Comparison of ENCODE assay signal across 15 cellular contexts in the genomic region with DNA sequence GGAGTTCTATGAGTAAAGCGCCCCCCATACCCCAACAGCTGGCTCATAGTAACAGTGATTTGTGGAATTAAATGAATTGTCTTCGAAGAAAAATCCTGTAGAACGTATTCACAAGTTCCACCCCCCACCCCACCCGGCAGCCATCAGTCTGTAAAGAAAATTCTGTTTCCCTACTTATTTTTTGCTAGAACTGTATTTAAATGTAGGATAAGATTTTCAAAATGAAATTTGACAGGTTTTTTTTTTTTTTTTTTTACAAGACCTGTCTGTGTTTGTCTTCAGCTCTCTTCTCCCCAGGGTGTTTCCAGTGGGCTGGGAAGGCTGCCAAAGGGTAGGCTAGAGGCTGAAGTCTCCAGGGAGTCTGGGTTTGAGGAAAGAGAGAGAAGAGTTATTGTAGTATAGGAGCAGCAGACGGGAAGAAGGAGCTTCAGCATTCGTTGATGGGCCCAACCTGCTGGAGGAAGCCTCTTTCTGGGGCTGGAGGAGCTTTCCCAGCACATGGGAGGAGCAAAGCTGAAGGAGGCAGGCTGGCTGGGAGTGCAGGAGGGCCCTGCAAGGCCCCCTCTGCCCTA.
A peak's percentile ranks its signal among the peaks of the same experiment; 100 is the strongest.
DNase-seq lines count a peak whose midpoint lies in the region; ATAC-seq and TF ChIP-seq lines count a peak whose summit lies in the region.
"Had no signal": no experiment of that assay in that cellular context is flagged by ENCODE, and none has a peak within 500 bp of the region (broad histone marks: within the 10 kb centered on the region; RNA-seq: fewer than 3 reads in every experiment).

No MANE protein-coding gene starts in this region.

- no peaks in the 10 kb centered on the region for H3K4me1 ChIP-seq in left lung
- H3K4me1 ChIP-seq in naive thymus-derived CD4-positive, alpha-beta T cell (ENCODE audit: control insufficient read depth in 2 of 2, insufficient read depth in 2 of 2, low read length in 2 of 2), result no peaks in the 10 kb centered on the region
- H3K4me1 ChIP-seq: adrenal gland had no signal

- CTCF ChIA-PET in naive thymus-derived CD4-positive, alpha-beta T cell (lab: Charles Lee), result no interaction called here

- POLR2A ChIA-PET in naive thymus-derived CD4-positive, alpha-beta T cell (lab: Charles Lee), result no interaction called here

- H3K27me3 ChIP-seq in left lung, result no peaks in the 10 kb centered on the region
- H3K27me3 ChIP-seq in naive thymus-derived CD4-positive, alpha-beta T cell (ENCODE audit: control insufficient read depth in 2 of 2, insufficient read depth in 2 of 2, low read length in 2 of 2), result no peaks in the 10 kb centered on the region
- H3K27me3 ChIP-seq: adrenal gland, hepatocyte had no signal

- H3K4me3 ChIP-seq in left lung, result no peak overlapping the region
- no peak overlapping the region for H3K4me3 ChIP-seq in naive thymus-derived CD4-positive, alpha-beta T cell (ENCODE audit: low read length)
- H3K4me3 ChIP-seq: adrenal gland, hepatocyte had no signal

- H3K27ac Mint-ChIP-seq in naive thymus-derived CD4-positive, alpha-beta T cell, result no peak overlapping the region
- H3K27ac Mint-ChIP-seq: CD4-positive, alpha-beta T cell had no signal

- no peaks in the 10 kb centered on the region for H3K36me3 Mint-ChIP-seq in naive thymus-derived CD4-positive, alpha-beta T cell

- DNase-seq in COR-L47 (lab: John Stamatoyannopoulos, UW), result peak; percentile 89
- DNase-seq in M059J (ENCODE audit: low read depth), result peak; percentile 7
- peak; percentile 79 for DNase-seq in NCI-H345 treated with DMSO at 0.1 percent for 48 hours (lab: John Stamatoyannopoulos, UW; ENCODE audit: unreplicated experiment)
- peak; percentile 52 for DNase-seq in left ventricle myocardium superior
- DNase-seq in left lung, result no peak
- no peak for DNase-seq in AG08395 (ENCODE audit: low spot score)
- no peak for DNase-seq in stimulated activated naive CD8-positive, alpha-beta T cell treated with anti-CD3 and anti-CD28 coated beads, Interleukin-15, Interleukin-2, amounts not matched to agents 100 U/mL and 50 U/mL, for 24 hours
- no peak for DNase-seq in naive thymus-derived CD4-positive, alpha-beta T cell
- DNase-seq: activated CD8-positive, alpha-beta memory T cell treated with anti-CD3 and anti-CD28 coated beads, Interleukin-2, amount 50 U/mL, for 4 hours; CD4-positive, alpha-beta T cell; effector CD4-positive, alpha-beta T cell; NCI-H1048; WERI-Rb-1 had no signal

- H3K36me3 ChIP-seq in left lung, result no peaks in the 10 kb centered on the region
- no peaks in the 10 kb centered on the region for H3K36me3 ChIP-seq in naive thymus-derived CD4-positive, alpha-beta T cell (ENCODE audit: control insufficient read depth in 2 of 3, insufficient read depth in 3 of 3, low read length in 3 of 3)
- H3K36me3 ChIP-seq: adrenal gland, WERI-Rb-1 had no signal

- peaks cover 0 to 13% (median 9%) of the 10 kb centered on the region in 5 donors for H3K27me3 Mint-ChIP-seq in naive thymus-derived CD4-positive, alpha-beta T cell
- H3K27me3 Mint-ChIP-seq: CD4-positive, alpha-beta T cell had no signal

- no peaks in the 10 kb centered on the region for H3K9me3 ChIP-seq in left lung
- H3K9me3 ChIP-seq in naive thymus-derived CD4-positive, alpha-beta T cell (ENCODE audit: control insufficient read depth in 2 of 3, low read length in 3 of 3), result no peaks in the 10 kb centered on the region
- H3K9me3 ChIP-seq: adrenal gland had no signal

- intact Hi-C loops in left ventricle myocardium superior (cut with micrococcal nuclease) (no loop called here), left lung (cut with DNase I) (no loop called here)
- intact Hi-C loops in naive thymus-derived CD4-positive, alpha-beta T cell (cut with micrococcal nuclease), result no loop called here

- H3K4me1 Mint-ChIP-seq in naive thymus-derived CD4-positive, alpha-beta T cell, result no peaks in the 10 kb centered on the region

- TF ChIP-seq CTCF in left lung (IDR thresholded peaks at IDR 0.05), result no peak

- H3K27ac ChIP-seq in left lung, result no peak overlapping the region
- no peak overlapping the region for H3K27ac ChIP-seq in naive thymus-derived CD4-positive, alpha-beta T cell (ENCODE audit: low read depth, low read length)
- H3K27ac ChIP-seq: adrenal gland, hepatocyte, WERI-Rb-1 had no signal

- H3K4me3 Mint-ChIP-seq in naive thymus-derived CD4-positive, alpha-beta T cell, result no peak overlapping the region
- H3K4me3 Mint-ChIP-seq: CD4-positive, alpha-beta T cell had no signal

- H3K9me3 Mint-ChIP-seq in naive thymus-derived CD4-positive, alpha-beta T cell, result peaks cover 0 to 13% (median 3%) of the 10 kb centered on the region in 11 donors

- ATAC-seq in left ventricle myocardium superior (peak; percentile 63), left lung (no peak)
- ATAC-seq in stimulated activated naive CD8-positive, alpha-beta T cell treated with anti-CD3 and anti-CD28 coated beads, Interleukin-15, Interleukin-2, amounts not matched to agents 100 U/mL and 50 U/mL, for 24 hours, result no peak
- ATAC-seq in naive thymus-derived CD4-positive, alpha-beta T cell, result no peak

Comparison
In these comparisons a context has a peak if more than half of its experiments do, and no peak if none do; other contexts are left out.
1. DNase-seq: peak in COR-L47 (single experiment), M059J (single experiment), NCI-H345 treated with DMSO at 0.1 percent for 48 hours (single experiment) and left ventricle myocardium superior (single experiment); none in left lung (0 of 2), AG08395 (single experiment), stimulated activated naive CD8-positive, alpha-beta T cell treated with anti-CD3 and anti-CD28 coated beads, Interleukin-15, Interleukin-2, amounts not matched to agents 100 U/mL and 50 U/mL, for 24 hours (single experiment) and naive thymus-derived CD4-positive, alpha-beta T cell (0 of 9).